Comparison of ENCODE assay signal across 20 cellular contexts in the genomic region with DNA sequence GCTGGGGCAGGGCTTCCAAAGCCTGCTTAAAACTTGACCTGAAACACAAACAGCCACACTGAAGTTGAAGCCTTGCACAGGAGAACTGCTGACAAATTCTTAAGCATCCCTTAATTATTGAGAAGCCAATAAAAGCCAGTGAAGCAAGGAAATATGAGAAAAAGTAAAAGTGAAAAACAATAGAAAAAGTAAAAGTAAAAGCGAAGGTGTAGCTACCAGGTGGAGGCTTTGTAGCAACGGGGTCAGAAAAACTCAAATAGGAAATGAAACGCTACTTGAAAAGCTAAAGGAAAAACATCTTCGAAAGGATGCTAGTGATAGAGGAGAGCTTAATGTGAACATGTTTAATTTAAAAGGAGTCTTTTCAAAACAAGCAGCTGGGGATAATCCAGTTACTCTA.
DNase-seq lines count a peak whose midpoint lies in the region; ATAC-seq and TF ChIP-seq lines count a peak whose summit lies in the region.
"Had no signal": no experiment of that assay in that cellular context is flagged by ENCODE, and none has a peak within 500 bp of the region (broad histone marks: within the 10 kb centered on the region; RNA-seq: fewer than 3 reads in every experiment).

No MANE protein-coding gene starts in this region.

- no peaks in the 10 kb centered on the region for H3K27me3 Mint-ChIP-seq in activated T-cell treated with anti-CD3 and anti-CD28 coated beads, Interleukin-2, amount 50 U/mL, for 24 hours
- no peaks in the 10 kb centered on the region for H3K27me3 Mint-ChIP-seq in activated T-helper 2 cell treated with anti-CD3 and anti-CD28 coated beads, Interferon-gamma antibody, Interleukin-2, Interleukin-4, amounts not matched to agents 10 μg/mL and 5 μg/mL and 100 μg/mL, durations not matched to agents 14 hours and 24 hours and 36 hours (ENCODE audit: low read depth)
- no peaks in the 10 kb centered on the region for H3K27me3 Mint-ChIP-seq in natural killer cell treated with Interleukin-12 subunit alpha and Interleukin-12 subunit beta and Interleukin-15 and Interleukin-18, amount 100 ng/mL, for 72 hours

- H3K4me1 ChIP-seq in HEK293 (ENCODE audit: control insufficient read depth, insufficient read depth, low read length): no peaks in the 10 kb centered on the region
- H3K4me1 ChIP-seq: body of pancreas had no signal

- H3K9me3 ChIP-seq in HEK293 (ENCODE audit: control insufficient read depth, insufficient read depth, low read depth, low read length): no peaks in the 10 kb centered on the region
- H3K9me3 ChIP-seq: body of pancreas had no signal

- peak overlapping the region; percentile 72 for H3K4me3 Mint-ChIP-seq in activated T-cell treated with anti-CD3 and anti-CD28 coated beads, Interleukin-2, amount 50 U/mL, for 24 hours
- H3K4me3 Mint-ChIP-seq in activated T-helper 2 cell treated with anti-CD3 and anti-CD28 coated beads, Interferon-gamma antibody, Interleukin-2, Interleukin-4, amounts not matched to agents 10 μg/mL and 5 μg/mL and 100 μg/mL, durations not matched to agents 14 hours and 24 hours and 36 hours (ENCODE audit: low read depth): peak overlapping the region; percentile 76
- peak overlapping the region; percentile 87 for H3K4me3 Mint-ChIP-seq in natural killer cell treated with Interleukin-12 subunit alpha and Interleukin-12 subunit beta and Interleukin-15 and Interleukin-18, amount 100 ng/mL, for 72 hours

- peaks cover 0 to 34% of the 10 kb centered on the region in 2 experiments; a peak in 1 of 3 replicates for H3K36me3 ChIP-seq in HEK293 (ENCODE audit: control insufficient read depth in 2 of 2, insufficient read depth in 1 of 2, low read length in 2 of 2)

- POLR2A ChIA-PET in HEK293 (lab: Yijun Ruan, JAX): no interaction called here

- peaks cover 98% of the 10 kb centered on the region for H3K4me1 Mint-ChIP-seq in activated T-cell treated with anti-CD3 and anti-CD28 coated beads, Interleukin-2, amount 50 U/mL, for 24 hours (ENCODE audit: low read depth)
- H3K4me1 Mint-ChIP-seq in activated T-helper 2 cell treated with anti-CD3 and anti-CD28 coated beads, Interferon-gamma antibody, Interleukin-2, Interleukin-4, amounts not matched to agents 10 μg/mL and 5 μg/mL and 100 μg/mL, durations not matched to agents 14 hours and 24 hours and 36 hours (ENCODE audit: low read depth): peaks cover 85% of the 10 kb centered on the region
- H3K4me1 Mint-ChIP-seq in natural killer cell treated with Interleukin-12 subunit alpha and Interleukin-12 subunit beta and Interleukin-15 and Interleukin-18, amount 100 ng/mL, for 72 hours (ENCODE audit: low read depth in 2 of 2): peaks cover 52 to 62% of the 10 kb centered on the region in 2 donors

- no peak overlapping the region for H3K4me3 ChIP-seq in HEK293 (ENCODE audit: low read depth, low read length)
- H3K4me3 ChIP-seq: body of pancreas, GM23248, K562 had no signal

- CTCF ChIA-PET in HEK293 (lab: Yijun Ruan, JAX): interaction anchor here (1.1 kb wide), 1 partner anchor 80 kb away, joined by 3 read pairs; no protein-coding TSS in a partner anchor

- DNase-seq in activated T-cell treated with anti-CD3 and anti-CD28 coated beads, Interleukin-2, amount 50 U/mL, for 24 hours: no peak
- no peak for DNase-seq in activated T-cell treated with anti-CD3 and anti-CD28 coated beads, Interleukin-2, amount 50 U/mL, for 1 hour
- DNase-seq in activated T-helper 2 cell treated with anti-CD3 and anti-CD28 coated beads, Interferon-gamma antibody, Interleukin-2, Interleukin-4, amounts not matched to agents 10 μg/mL and 5 μg/mL and 100 μg/mL, durations not matched to agents 14 hours and 24 hours and 36 hours (ENCODE audit: low spot score): no peak
- no peak for DNase-seq in natural killer cell treated with Interleukin-12 subunit alpha and Interleukin-12 subunit beta and Interleukin-15 and Interleukin-18, amount 100 ng/mL, for 72 hours (ENCODE audit: low spot score)
- no peak for DNase-seq in NCI-H1048 (lab: John Stamatoyannopoulos, UW)
- DNase-seq in hepatic stellate cell (ENCODE audit: low spot score): no peak
- DNase-seq: activated CD4-positive, alpha-beta T cell treated with anti-CD3 and anti-CD28 coated beads for 4 hours; activated effector memory CD4-positive, alpha-beta T cell treated with anti-CD3 and anti-CD28 coated beads, Interleukin-2, amount 50 U/mL, for 16 hours; body of pancreas; cortex of kidney; foreskin melanocyte; GM23248; NCI-H1092; NCI-H2107; NCI-H524; stimulated activated CD4-positive, alpha-beta T cell treated with anti-CD3 and anti-CD28 coated beads, Interleukin-15, amount 100 ng/mL, for 24 hours; T1000 had no signal

- H3K9me3 Mint-ChIP-seq in activated T-cell treated with anti-CD3 and anti-CD28 coated beads, Interleukin-2, amount 50 U/mL, for 24 hours: peaks cover 3% of the 10 kb centered on the region
- peaks cover 9% of the 10 kb centered on the region for H3K9me3 Mint-ChIP-seq in activated T-helper 2 cell treated with anti-CD3 and anti-CD28 coated beads, Interferon-gamma antibody, Interleukin-2, Interleukin-4, amounts not matched to agents 10 μg/mL and 5 μg/mL and 100 μg/mL, durations not matched to agents 14 hours and 24 hours and 36 hours
- H3K9me3 Mint-ChIP-seq in natural killer cell treated with Interleukin-12 subunit alpha and Interleukin-12 subunit beta and Interleukin-15 and Interleukin-18, amount 100 ng/mL, for 72 hours: no peaks in the 10 kb centered on the region

- intact Hi-C loops in activated T-helper 2 cell treated with anti-CD3 and anti-CD28 coated beads, Interferon-gamma antibody, Interleukin-2, Interleukin-4, amounts not matched to agents 10 μg/mL and 5 μg/mL and 100 μg/mL, durations not matched to agents 14 hours and 24 hours and 36 hours (cut with micrococcal nuclease): no loop called here

- no peak for ATAC-seq in natural killer cell treated with Interleukin-12 subunit alpha and Interleukin-12 subunit beta and Interleukin-15 and Interleukin-18, amount 100 ng/mL, for 72 hours
- no peak for ATAC-seq in GM21528 (IDR thresholded peaks at IDR 0.05; ENCODE audit: low FRiP score, unreplicated experiment)
- ATAC-seq: body of pancreas, K562 had no signal

- peaks cover 92% of the 10 kb centered on the region for H3K36me3 Mint-ChIP-seq in activated T-cell treated with anti-CD3 and anti-CD28 coated beads, Interleukin-2, amount 50 U/mL, for 24 hours (ENCODE audit: low read depth)
- peaks cover 86% of the 10 kb centered on the region for H3K36me3 Mint-ChIP-seq in activated T-helper 2 cell treated with anti-CD3 and anti-CD28 coated beads, Interferon-gamma antibody, Interleukin-2, Interleukin-4, amounts not matched to agents 10 μg/mL and 5 μg/mL and 100 μg/mL, durations not matched to agents 14 hours and 24 hours and 36 hours (ENCODE audit: low read depth)
- H3K36me3 Mint-ChIP-seq in natural killer cell treated with Interleukin-12 subunit alpha and Interleukin-12 subunit beta and Interleukin-15 and Interleukin-18, amount 100 ng/mL, for 72 hours: peaks cover 17% of the 10 kb centered on the region

- H3K27ac Mint-ChIP-seq in activated T-cell treated with anti-CD3 and anti-CD28 coated beads, Interleukin-2, amount 50 U/mL, for 24 hours: peak overlapping the region; percentile 98
- peak overlapping the region; percentile 99 for H3K27ac Mint-ChIP-seq in activated T-helper 2 cell treated with anti-CD3 and anti-CD28 coated beads, Interferon-gamma antibody, Interleukin-2, Interleukin-4, amounts not matched to agents 10 μg/mL and 5 μg/mL and 100 μg/mL, durations not matched to agents 14 hours and 24 hours and 36 hours
- H3K27ac Mint-ChIP-seq in natural killer cell treated with Interleukin-12 subunit alpha and Interleukin-12 subunit beta and Interleukin-15 and Interleukin-18, amount 100 ng/mL, for 72 hours: peak overlapping the region; percentile 88 to 94

- TF ChIP-seq CTCF in HEK293 (tag by site-specific recombination; IDR thresholded peaks at IDR 0.05): no peak

- no peak overlapping the region for H3K27ac ChIP-seq in HEK293 (ENCODE audit: extremely low read depth, low read depth, low read length)
- H3K27ac ChIP-seq: body of pancreas, GM23248 had no signal

TF ChIP-seq in HEK293, 187 proteins besides CTCF, POLR2A, EP300 and RAD21:
- peak; percentile 71 for TF ChIP-seq PRDM1 (tag by site-specific recombination; IDR thresholded peaks at IDR 0.05)
- no peak for TF ChIP-seq ZNF302 (tag by site-specific recombination; IDR thresholded peaks at IDR 0.05; ENCODE audit: low read depth)
